In the genomic region with DNA sequence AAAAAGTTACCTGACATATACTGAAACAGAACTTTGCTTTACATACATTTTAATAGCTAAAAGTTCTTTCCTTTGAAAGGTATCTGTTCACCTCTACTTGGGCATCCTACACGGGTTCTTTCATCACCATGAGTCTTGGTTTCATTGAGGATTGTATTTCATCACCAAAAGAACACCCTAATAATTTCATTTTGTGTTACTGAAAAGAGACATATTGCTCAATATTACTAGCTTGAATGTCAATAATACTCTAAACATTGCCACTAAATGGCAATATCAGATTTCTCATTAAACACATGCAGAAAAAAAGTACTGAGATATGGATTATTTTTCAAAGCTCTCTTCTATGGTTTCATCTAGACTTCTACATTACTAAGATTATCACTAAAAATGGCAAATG, we compare ENCODE assay signal across 9 cellular contexts.
"Had no signal": no experiment of that assay in that cellular context is flagged by ENCODE, and none has a peak within 500 bp of the region (broad histone marks: within the 10 kb centered on the region; RNA-seq: fewer than 3 reads in every experiment).

No MANE protein-coding gene starts in this region.

- DNase-seq: GM23248, GOT3, H7, HFFc6, KBM-7 had no signal

- H3K27ac ChIP-seq: GM23248, KMS-11 had no signal

- H3K27ac Mint-ChIP-seq: HFFc6 had no signal

- H3K4me3 Mint-ChIP-seq: HFFc6 had no signal

- H3K4me2 ChIP-seq: KMS-11 had no signal

- H2AFZ ChIP-seq: GM23248 had no signal

- H3K9ac ChIP-seq: GM23248, KMS-11 had no signal

- ATAC-seq: HCT116 had no signal

- H3K4me1 ChIP-seq: HAP-1 had no signal

- H3K4me3 ChIP-seq: GM23248, HAP-1 had no signal

- H3K9me3 ChIP-seq: HAP-1 had no signal

- FAIRE-seq: HTR-8/SVneo had no signal
